Comparison of ENCODE assay signal across 1 cellular context in genomic region chr17:43875476-43876147, GRCh38.
TF ChIP-seq lines count a peak whose summit lies in the region.

No MANE protein-coding gene starts in this region.

TF ChIP-seq in HepG2, 621 proteins besides CTCF, POLR2A, EP300 and RAD21:
- TF ChIP-seq ZNF143 (CRISPR knock-in tag; IDR thresholded peaks at IDR 0.05) (no peak), ZNF772 (CRISPR knock-in tag; IDR thresholded peaks at IDR 0.05) (no peak), TEAD3 (CRISPR knock-in tag; optimal IDR thresholded peaks at IDR 0.05; ENCODE audit: borderline replicate concordance) (no peak)
- TF ChIP-seq, protein P1, sequence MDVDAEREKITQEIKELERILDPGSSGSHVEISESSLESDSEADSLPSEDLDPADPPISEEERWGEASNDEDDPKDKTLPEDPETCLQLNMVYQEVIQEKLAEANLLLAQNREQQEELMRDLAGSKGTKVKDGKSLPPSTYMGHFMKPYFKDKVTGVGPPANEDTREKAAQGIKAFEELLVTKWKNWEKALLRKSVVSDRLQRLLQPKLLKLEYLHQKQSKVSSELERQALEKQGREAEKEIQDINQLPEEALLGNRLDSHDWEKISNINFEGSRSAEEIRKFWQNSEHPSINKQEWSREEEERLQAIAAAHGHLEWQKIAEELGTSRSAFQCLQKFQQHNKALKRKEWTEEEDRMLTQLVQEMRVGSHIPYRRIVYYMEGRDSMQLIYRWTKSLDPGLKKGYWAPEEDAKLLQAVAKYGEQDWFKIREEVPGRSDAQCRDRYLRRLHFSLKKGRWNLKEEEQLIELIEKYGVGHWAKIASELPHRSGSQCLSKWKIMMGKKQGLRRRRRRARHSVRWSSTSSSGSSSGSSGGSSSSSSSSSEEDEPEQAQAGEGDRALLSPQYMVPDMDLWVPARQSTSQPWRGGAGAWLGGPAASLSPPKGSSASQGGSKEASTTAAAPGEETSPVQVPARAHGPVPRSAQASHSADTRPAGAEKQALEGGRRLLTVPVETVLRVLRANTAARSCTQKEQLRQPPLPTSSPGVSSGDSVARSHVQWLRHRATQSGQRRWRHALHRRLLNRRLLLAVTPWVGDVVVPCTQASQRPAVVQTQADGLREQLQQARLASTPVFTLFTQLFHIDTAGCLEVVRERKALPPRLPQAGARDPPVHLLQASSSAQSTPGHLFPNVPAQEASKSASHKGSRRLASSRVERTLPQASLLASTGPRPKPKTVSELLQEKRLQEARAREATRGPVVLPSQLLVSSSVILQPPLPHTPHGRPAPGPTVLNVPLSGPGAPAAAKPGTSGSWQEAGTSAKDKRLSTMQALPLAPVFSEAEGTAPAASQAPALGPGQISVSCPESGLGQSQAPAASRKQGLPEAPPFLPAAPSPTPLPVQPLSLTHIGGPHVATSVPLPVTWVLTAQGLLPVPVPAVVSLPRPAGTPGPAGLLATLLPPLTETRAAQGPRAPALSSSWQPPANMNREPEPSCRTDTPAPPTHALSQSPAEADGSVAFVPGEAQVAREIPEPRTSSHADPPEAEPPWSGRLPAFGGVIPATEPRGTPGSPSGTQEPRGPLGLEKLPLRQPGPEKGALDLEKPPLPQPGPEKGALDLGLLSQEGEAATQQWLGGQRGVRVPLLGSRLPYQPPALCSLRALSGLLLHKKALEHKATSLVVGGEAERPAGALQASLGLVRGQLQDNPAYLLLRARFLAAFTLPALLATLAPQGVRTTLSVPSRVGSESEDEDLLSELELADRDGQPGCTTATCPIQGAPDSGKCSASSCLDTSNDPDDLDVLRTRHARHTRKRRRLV (CRISPR knock-in tag; IDR thresholded peaks at IDR 0.05): peak; percentile 68; the same call in 1 of the 2 replicates
- TF ChIP-seq, protein P2, sequence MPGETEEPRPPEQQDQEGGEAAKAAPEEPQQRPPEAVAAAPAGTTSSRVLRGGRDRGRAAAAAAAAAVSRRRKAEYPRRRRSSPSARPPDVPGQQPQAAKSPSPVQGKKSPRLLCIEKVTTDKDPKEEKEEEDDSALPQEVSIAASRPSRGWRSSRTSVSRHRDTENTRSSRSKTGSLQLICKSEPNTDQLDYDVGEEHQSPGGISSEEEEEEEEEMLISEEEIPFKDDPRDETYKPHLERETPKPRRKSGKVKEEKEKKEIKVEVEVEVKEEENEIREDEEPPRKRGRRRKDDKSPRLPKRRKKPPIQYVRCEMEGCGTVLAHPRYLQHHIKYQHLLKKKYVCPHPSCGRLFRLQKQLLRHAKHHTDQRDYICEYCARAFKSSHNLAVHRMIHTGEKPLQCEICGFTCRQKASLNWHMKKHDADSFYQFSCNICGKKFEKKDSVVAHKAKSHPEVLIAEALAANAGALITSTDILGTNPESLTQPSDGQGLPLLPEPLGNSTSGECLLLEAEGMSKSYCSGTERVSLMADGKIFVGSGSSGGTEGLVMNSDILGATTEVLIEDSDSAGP (CRISPR knock-in tag; IDR thresholded peaks at IDR 0.05; ENCODE audit: borderline replicate concordance): no peak
